Comparison of ENCODE assay signal across 8 cellular contexts in the genomic region with DNA sequence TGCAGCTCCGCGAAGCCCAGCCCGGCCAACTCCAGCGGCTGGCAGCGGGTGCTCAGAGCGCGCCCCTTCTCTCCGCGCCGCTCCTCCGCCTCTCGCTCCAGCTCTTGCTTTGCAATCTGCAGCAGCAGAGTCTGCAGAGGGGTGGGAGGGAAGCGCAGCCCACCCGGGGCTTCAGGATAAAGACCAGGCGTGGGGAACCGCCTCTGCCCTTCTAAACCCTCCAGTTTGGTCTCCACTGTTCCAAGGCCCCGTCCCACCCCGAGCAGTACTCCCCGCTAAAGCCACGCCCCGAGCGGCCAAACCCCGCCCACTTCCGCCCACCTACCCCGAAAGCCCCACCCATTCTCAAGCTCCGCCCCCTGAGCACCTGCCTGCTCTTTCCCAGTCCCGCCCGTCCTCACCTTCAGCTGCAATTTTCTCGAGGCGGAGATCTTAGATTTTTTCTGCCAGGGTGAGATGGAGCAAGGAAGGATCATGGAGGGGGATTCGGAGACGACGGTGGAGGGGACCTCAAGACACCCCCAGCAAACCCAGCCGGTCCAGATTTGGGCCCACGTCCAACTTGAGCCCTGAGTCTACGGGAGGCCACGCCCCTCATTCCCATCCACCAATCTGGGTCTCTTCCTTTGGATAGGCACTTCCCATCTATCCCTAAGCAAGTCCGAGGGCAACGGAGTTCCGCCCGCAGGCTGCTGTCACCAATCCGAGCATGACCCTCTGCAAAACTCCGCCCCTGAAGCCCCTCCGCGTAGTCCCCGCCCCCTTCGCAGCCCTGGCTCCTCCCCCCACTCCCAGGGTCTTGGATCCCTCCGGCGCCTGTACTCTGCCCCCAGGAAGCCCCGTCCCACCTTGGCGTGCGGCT. TPM values are rescaled to one million over a fixed set of nuclear protein-coding genes. Genes with fewer than 3 reads are reported as not detected.
DNase-seq lines count a peak whose midpoint lies in the region; ATAC-seq, FAIRE-seq and TF ChIP-seq lines count a peak whose summit lies in the region.

No MANE protein-coding gene starts in this region.

- H3K27me3 Mint-ChIP-seq in immature natural killer cell (ENCODE audit: low read depth in 3 of 3) = peaks cover 6 to 14% (median 7%) of the 10 kb centered on the region in 3 donors

- DNase-seq in NCI-H187 (lab: John Stamatoyannopoulos, UW) (peak; percentile 52 to 63), NCI-H187 treated with DMSO at 0.1 percent for 48 hours (lab: John Stamatoyannopoulos, UW) (no peak), NCI-H446 (lab: John Stamatoyannopoulos, UW) (peak; percentile 5 to 73), GM12878 (ENCODE audit: low read depth, low spot score) (no peak), immature natural killer cell (peak in 1 of 3 donors; percentile 26), upper lobe of right lung (peak; percentile 79), WERI-Rb-1 (no peak)

- no peak overlapping the region for H3K4me2 ChIP-seq in GM12878 (ENCODE audit: control insufficient read depth, insufficient read depth)

- H3K27me3 ChIP-seq in GM12878 (replicated peaks in 1 of 2; ENCODE audit: control insufficient read depth in 2 of 2, insufficient read depth in 2 of 2, low read length in 1 of 2) (no peaks in the 10 kb centered on the region; a peak in 1 of 4 replicates), upper lobe of right lung (peaks cover 32% of the 10 kb centered on the region), WERI-Rb-1 (ENCODE audit: insufficient read depth, low read depth, severe bottlenecking) (peaks cover 3% of the 10 kb centered on the region)

- peak; percentile 42; the same call in 2 of the 3 replicates for ATAC-seq in GM12878
- peak; percentile 54 for ATAC-seq in upper lobe of right lung
- ATAC-seq in HG02938 (IDR thresholded peaks at IDR 0.05; ENCODE audit: unreplicated experiment) = no peak

- no peaks in the 10 kb centered on the region for H3K79me2 ChIP-seq in GM12878 (ENCODE audit: control insufficient read depth, insufficient read depth, low read length)

- POLR2A ChIA-PET in GM12878 (lab: Charles Lee) = no interaction called here

- H3K4me3 Mint-ChIP-seq in immature natural killer cell = peak overlapping the region; percentile 26 to 47 (median 32)

- SMC1A ChIA-PET in GM12878 (lab: Charles Lee; ENCODE audit: uncharacterized antibody, unreplicated experiment) = no interaction called here

- H3K4me3 ChIP-seq in GM12878 = no peak overlapping the region
- no peak overlapping the region for H3K4me3 ChIP-seq in upper lobe of right lung
- H3K4me3 ChIP-seq in WERI-Rb-1 (ENCODE audit: low read depth, low read length) = no peak overlapping the region

- RAD21 ChIA-PET in GM12878 (lab: Charles Lee; ENCODE audit: unreplicated experiment) = no interaction called here

- CTCF ChIA-PET in GM12878 (lab: Yijun Ruan, JAX) = interaction anchor here (1.0 kb wide), 1 partner anchor 10 kb away, joined by 3 read pairs; the partner anchor contains the start of gene DNAAF3

- no peak for TF ChIP-seq CTCF in GM12878 (IDR thresholded peaks at IDR 0.05 in 2 of 3, conservative IDR thresholded peaks at IDR 0.05 in 1 of 3; ENCODE audit: control insufficient read depth in 2 of 3, extremely low read depth in 1 of 3, insufficient read depth in 1 of 3, low read depth in 3 of 3, low read length in 3 of 3)
- no peak for TF ChIP-seq CTCF in upper lobe of right lung (IDR thresholded peaks at IDR 0.05)
- no peak for TF ChIP-seq CTCF in WERI-Rb-1 (IDR thresholded peaks at IDR 0.05; ENCODE audit: low read depth, low read length)

- H3K36me3 ChIP-seq in GM12878 (ENCODE audit: control insufficient read depth in 2 of 2, insufficient read depth in 2 of 2, low read length in 1 of 2) (no peaks in the 10 kb centered on the region), upper lobe of right lung (no peaks in the 10 kb centered on the region), WERI-Rb-1 (no peaks in the 10 kb centered on the region)

- H4K20me1 ChIP-seq in GM12878 (ENCODE audit: control insufficient read depth, insufficient read depth) = no peaks in the 10 kb centered on the region

- no TSS peak for BruUV-seq in GM12878 (replicated peaks; lab: Mats Ljungman, UMichigan)

- H3K9me3 ChIP-seq in GM12878 (replicated peaks; ENCODE audit: control insufficient read depth, insufficient read depth, low read length) (no peaks in the 10 kb centered on the region; the same call in 2 of the 3 replicates), upper lobe of right lung (no peaks in the 10 kb centered on the region), WERI-Rb-1 (ENCODE audit: severe bottlenecking) (peaks cover 15% of the 10 kb centered on the region)

- H3K4me1 Mint-ChIP-seq in immature natural killer cell = peaks cover 27 to 29% of the 10 kb centered on the region in 2 donors

- TF ChIP-seq POLR2A in GM12878 (IDR thresholded peaks at IDR 0.05; ENCODE audit: low read depth, low read length) = no peak

- 30% methylated on average over 51 of the region's 52 CpGs for WGBS in GM12878 (ENCODE audit: insufficient coverage, insufficient replicate concordance, low lambda C conversion rate, missing lambda C conversion rate)

- no peak for FAIRE-seq in GM12878 (lab: Jason Lieb, UNC)

- TF ChIP-seq EP300 in GM12878 (IDR thresholded peaks at IDR 0.05; ENCODE audit: borderline replicate concordance in 1 of 2, control insufficient read depth in 1 of 2, low read depth in 2 of 2, low read length in 2 of 2) = no peak

- no peak overlapping the region for H3K27ac Mint-ChIP-seq in immature natural killer cell

- H3K4me1 ChIP-seq in GM12878 (ENCODE audit: control insufficient read depth, insufficient read depth, low read length) (no peaks in the 10 kb centered on the region), upper lobe of right lung (no peaks in the 10 kb centered on the region)

- intact Hi-C loops in GM12878 (cut with micrococcal nuclease; ENCODE audit: unreplicated experiment) = no loop called here
- intact Hi-C loops in upper lobe of right lung (cut with DNase I) = no loop called here

- in situ Hi-C loops in GM12878 (cut with MboI) = no loop called here

- H2AFZ ChIP-seq in GM12878 (ENCODE audit: control insufficient read depth, low read depth, low read length) = no peak overlapping the region

- no peaks in the 10 kb centered on the region for H3K36me3 Mint-ChIP-seq in immature natural killer cell

- H3K9me3 Mint-ChIP-seq in immature natural killer cell = peaks cover 0 to 7% (median 0%) of the 10 kb centered on the region in 6 donors

- no peak overlapping the region for H3K9ac ChIP-seq in GM12878 (ENCODE audit: control insufficient read depth, insufficient read depth, low read length)

- TF ChIP-seq RAD21 in GM12878 (IDR thresholded peaks at IDR 0.05; ENCODE audit: insufficient read depth, low read depth, low read length) = no peak

- H3K27ac ChIP-seq in GM12878 (ENCODE audit: control insufficient read depth, insufficient read depth) = no peak overlapping the region
- no peak overlapping the region for H3K27ac ChIP-seq in upper lobe of right lung
- no peak overlapping the region for H3K27ac ChIP-seq in WERI-Rb-1

RNA-seq across cellular contexts. Expression of gene TNNI3, which starts 1.1 kb away (rescaled TPM):
- not detected in 2 replicates for total RNA-seq in GM12878 (2013; cell fraction: nucleolus; rRNA removed)
- total RNA-seq in GM12878 (2014; rRNA removed) (not detected in 2 replicates), GM12878 (2014; rRNA removed; fragmentation: Illumina TruSeq; extraction: Trizol) (not detected in 2 replicates), GM12878 (2021) (not detected in 2 replicates), upper lobe of right lung (not detected)
- polyA plus RNA-seq in GM12878 (2011; ENCODE audit: low read depth) = not detected
- polyA plus RNA-seq in GM12878 (2011; rRNA removed) (0.23 TPM in 1 of 2 replicates, not detected in the other), GM12878 (2014; fragmentation: Illumina TruSeq; extraction: Trizol) (not detected in 2 replicates), GM12878 (2014; fragmentation: Nextera tagmentation; extraction: Ambion mirVana) (not detected), GM12878 (2014; rRNA removed) (not detected in 2 replicates), GM12878 (2016; fragmentation: Nextera tagmentation; extraction: Ambion mirVana) (not detected), immature natural killer cell (1 to 10 TPM in 1 of 3 donors, not detected in 2; 1.5 TPM)
- not detected in 2 replicates for polyA plus RNA-seq in GM12878 (2011; cell fraction: cytosol; rRNA removed)
- not detected in 2 replicates for polyA plus RNA-seq in GM12878 (2011; cell fraction: nucleus; rRNA removed)
- polyA plus RNA-seq in GM12878 (2012) = not detected in 2 replicates
- polyA minus RNA-seq in GM12878 (2011; rRNA and poly(A)+ RNA removed) = not detected in 2 replicates
- not detected in 2 replicates for polyA minus RNA-seq in GM12878 (2011; cell fraction: cytosol; rRNA and poly(A)+ RNA removed)
- polyA minus RNA-seq in GM12878 (2011; cell fraction: nucleus; rRNA and poly(A)+ RNA removed) = not detected in 2 replicates

RNA-seq across cellular contexts. Expression of gene TNNT1, which starts 7.4 kb away (rescaled TPM):
- total RNA-seq in GM12878 (2013; cell fraction: nucleolus; rRNA removed) = not detected in 2 replicates
- total RNA-seq in GM12878 (2014; rRNA removed) = not detected in 2 replicates
- not detected in 2 replicates for total RNA-seq in GM12878 (2014; rRNA removed; fragmentation: Illumina TruSeq; extraction: Trizol)
- total RNA-seq in GM12878 (2021) = 0.62 TPM in 1 of 2 replicates, not detected in the other
- not detected for polyA plus RNA-seq in GM12878 (2011; ENCODE audit: low read depth)
- 0.26 TPM in 1 of 2 replicates, not detected in the other for polyA plus RNA-seq in GM12878 (2011; rRNA removed)
- polyA plus RNA-seq in GM12878 (2011; cell fraction: cytosol; rRNA removed) = 0.15 TPM in 1 of 2 replicates, not detected in the other
- 0.21 TPM in 1 of 2 replicates, not detected in the other for polyA plus RNA-seq in GM12878 (2011; cell fraction: nucleus; rRNA removed)
- 0.13 TPM in 1 of 2 replicates, not detected in the other for polyA plus RNA-seq in GM12878 (2012)
- polyA plus RNA-seq in GM12878 (2014; fragmentation: Illumina TruSeq; extraction: Trizol) = not detected in 2 replicates
- polyA plus RNA-seq in GM12878 (2014; fragmentation: Nextera tagmentation; extraction: Ambion mirVana) = not detected
- polyA plus RNA-seq in GM12878 (2014; rRNA removed) = not detected in 2 replicates
- under 1 TPM in 1 of 2 experiments, not detected in 1; 0.37 TPM for polyA plus RNA-seq in GM12878 (2016; fragmentation: Nextera tagmentation; extraction: Ambion mirVana)
- polyA minus RNA-seq in GM12878 (2011; rRNA and poly(A)+ RNA removed) = 0.67 TPM in 1 of 2 replicates, not detected in the other
- polyA minus RNA-seq in GM12878 (2011; cell fraction: cytosol; rRNA and poly(A)+ RNA removed) = not detected in 2 replicates
- 0.24 TPM in 1 of 2 replicates, not detected in the other for polyA minus RNA-seq in GM12878 (2011; cell fraction: nucleus; rRNA and poly(A)+ RNA removed)
- not detected for polyA plus RNA-seq in immature natural killer cell
- total RNA-seq in upper lobe of right lung = 1.2 TPM

RNA-seq across cellular contexts. Expression of gene DNAAF3, which starts 10.0 kb away (rescaled TPM):
- total RNA-seq in GM12878 (2013; cell fraction: nucleolus; rRNA removed) = not detected in 2 replicates
- total RNA-seq in GM12878 (2014; rRNA removed) (not detected in 2 replicates), GM12878 (2014; rRNA removed; fragmentation: Illumina TruSeq; extraction: Trizol) (not detected in 2 replicates), GM12878 (2021) (not detected in 2 replicates), upper lobe of right lung (1.5 TPM)
- polyA plus RNA-seq in GM12878 (2011; ENCODE audit: low read depth) = not detected
- polyA plus RNA-seq in GM12878 (2011; rRNA removed) (not detected in 2 replicates), GM12878 (2014; fragmentation: Illumina TruSeq; extraction: Trizol) (not detected in 2 replicates), GM12878 (2014; fragmentation: Nextera tagmentation; extraction: Ambion mirVana) (not detected), GM12878 (2014; rRNA removed) (not detected in 2 replicates), GM12878 (2016; fragmentation: Nextera tagmentation; extraction: Ambion mirVana) (not detected), immature natural killer cell (not detected)
- polyA plus RNA-seq in GM12878 (2011; cell fraction: cytosol; rRNA removed) = not detected in 2 replicates
- polyA plus RNA-seq in GM12878 (2011; cell fraction: nucleus; rRNA removed) = 0.19 TPM in 1 of 2 replicates, not detected in the other
- polyA plus RNA-seq in GM12878 (2012) = 0.31 TPM in 1 of 2 replicates, not detected in the other
- polyA minus RNA-seq in GM12878 (2011; rRNA and poly(A)+ RNA removed) = not detected in 2 replicates
- polyA minus RNA-seq in GM12878 (2011; cell fraction: cytosol; rRNA and poly(A)+ RNA removed) = 0.52 TPM in 1 of 2 replicates, not detected in the other
- not detected in 2 replicates for polyA minus RNA-seq in GM12878 (2011; cell fraction: nucleus; rRNA and poly(A)+ RNA removed)

RNA-seq across cellular contexts. Expression of gene SYT5, which starts 23.7 kb away (rescaled TPM):
- total RNA-seq in GM12878 (2013; cell fraction: nucleolus; rRNA removed) = 1.3 and 2.0 TPM in 2 replicates
- total RNA-seq in GM12878 (2014; rRNA removed) (not detected in 2 replicates), GM12878 (2014; rRNA removed; fragmentation: Illumina TruSeq; extraction: Trizol) (not detected in 2 replicates), GM12878 (2021) (not detected in 2 replicates), upper lobe of right lung (not detected)
- not detected for polyA plus RNA-seq in GM12878 (2011; ENCODE audit: low read depth)
- polyA plus RNA-seq in GM12878 (2011; rRNA removed) (0.26 TPM in 1 of 2 replicates, not detected in the other), GM12878 (2014; fragmentation: Illumina TruSeq; extraction: Trizol) (not detected in 2 replicates), GM12878 (2014; fragmentation: Nextera tagmentation; extraction: Ambion mirVana) (not detected), GM12878 (2014; rRNA removed) (0.09 and 0.79 TPM in 2 replicates), GM12878 (2016; fragmentation: Nextera tagmentation; extraction: Ambion mirVana) (under 1 TPM in 1 of 2 experiments, not detected in 1; 0.04 TPM), immature natural killer cell (under 1 TPM in 2 of 3 donors, not detected in 1; 0.55 to 0.96 TPM)
- 0.21 and 0.30 TPM in 2 replicates for polyA plus RNA-seq in GM12878 (2011; cell fraction: cytosol; rRNA removed)
- 0.13 and 0.30 TPM in 2 replicates for polyA plus RNA-seq in GM12878 (2011; cell fraction: nucleus; rRNA removed)
- polyA plus RNA-seq in GM12878 (2012) = not detected in 2 replicates
- polyA minus RNA-seq in GM12878 (2011; rRNA and poly(A)+ RNA removed) = not detected in 2 replicates
- polyA minus RNA-seq in GM12878 (2011; cell fraction: cytosol; rRNA and poly(A)+ RNA removed) = not detected in 2 replicates
- polyA minus RNA-seq in GM12878 (2011; cell fraction: nucleus; rRNA and poly(A)+ RNA removed) = not detected in 2 replicates

RNA-seq across cellular contexts. Expression of gene PPP1R12C, which starts 39.0 kb away (rescaled TPM):
- 33.5 and 40.4 TPM in 2 replicates for total RNA-seq in GM12878 (2013; cell fraction: nucleolus; rRNA removed)
- total RNA-seq in GM12878 (2014; rRNA removed) (51.7 and 66.5 TPM in 2 replicates), GM12878 (2014; rRNA removed; fragmentation: Illumina TruSeq; extraction: Trizol) (25.2 and 28.2 TPM in 2 replicates), GM12878 (2021) (76.4 and 84.7 TPM in 2 replicates), upper lobe of right lung (120 TPM)
- 17.0 TPM for polyA plus RNA-seq in GM12878 (2011; ENCODE audit: low read depth)
- polyA plus RNA-seq in GM12878 (2011; rRNA removed) (9.6 and 23.0 TPM in 2 replicates), GM12878 (2014; fragmentation: Illumina TruSeq; extraction: Trizol) (3.5 and 18.0 TPM in 2 replicates), GM12878 (2014; fragmentation: Nextera tagmentation; extraction: Ambion mirVana) (1 to 10 TPM; 1.4 to 4.7 TPM), GM12878 (2014; rRNA removed) (83.4 and 101 TPM in 2 replicates), GM12878 (2016; fragmentation: Nextera tagmentation; extraction: Ambion mirVana) (10 to 100 TPM; 10.5 to 14.8 TPM), immature natural killer cell (1 to 10 TPM in 2 of 3 donors, under 1 TPM in 1; 0.63 to 8.5 (median 3.5) TPM)
- polyA plus RNA-seq in GM12878 (2011; cell fraction: cytosol; rRNA removed) = 20.2 and 37.2 TPM in 2 replicates
- polyA plus RNA-seq in GM12878 (2011; cell fraction: nucleus; rRNA removed) = 203 and 271 TPM in 2 replicates
- 48.6 and 64.4 TPM in 2 replicates for polyA plus RNA-seq in GM12878 (2012)
- polyA minus RNA-seq in GM12878 (2011; rRNA and poly(A)+ RNA removed) = 5.0 and 15.0 TPM in 2 replicates
- 10.7 and 11.3 TPM in 2 replicates for polyA minus RNA-seq in GM12878 (2011; cell fraction: cytosol; rRNA and poly(A)+ RNA removed)
- polyA minus RNA-seq in GM12878 (2011; cell fraction: nucleus; rRNA and poly(A)+ RNA removed) = 24.3 and 37.7 TPM in 2 replicates

Comparison
In these comparisons a context has a peak if more than half of its experiments do, and no peak if none do; other contexts are left out.
1. DNase-seq: peak in NCI-H187 (2 of 2), NCI-H446 (2 of 2) and upper lobe of right lung (single experiment); none in NCI-H187 treated with DMSO at 0.1 percent for 48 hours (single experiment), GM12878 (single experiment) and WERI-Rb-1 (single experiment).